ENCODE assay signal across 8 cellular contexts in genomic region chr10:38094923-38095574, GRCh38. TPM values are rescaled to one million over a fixed set of nuclear protein-coding genes. Genes with fewer than 3 reads are reported as not detected.
A peak's percentile ranks its signal among the peaks of the same experiment; 100 is the strongest.
DNase-seq lines count a peak whose midpoint lies in the region; ATAC-seq and TF ChIP-seq lines count a peak whose summit lies in the region.

No MANE protein-coding gene starts in this region.

- no peaks in the 10 kb centered on the region for H3K4me1 ChIP-seq in iPS-18a (ENCODE audit: control insufficient read depth, low read depth, low read length)
- peaks cover 6 to 21% (median 19%) of the 10 kb centered on the region in 4 donors for H3K4me1 ChIP-seq in stomach

- DNase-seq in NCI-H2107 (lab: John Stamatoyannopoulos, UW) = peak; percentile 1
- DNase-seq in NCI-H2107 treated with DMSO at 0.1 percent for 48 hours (lab: John Stamatoyannopoulos, UW; ENCODE audit: unreplicated experiment) = no peak
- no peak for DNase-seq in activated T-helper 1 cell treated with anti-CD3 and anti-CD28 coated beads, Interleukin-12 subunit alpha, Interleukin-12 subunit beta, Interleukin-2, Interleukin-4 antibody, amounts not matched to agents 30 ng/mL and 10 ng/mL and 1 ng/mL, durations not matched to agents 14 hours and 24 hours and 36 hours (ENCODE audit: low spot score)
- DNase-seq in stomach = no peak
- DNase-seq in COLO829 (ENCODE audit: low spot score) = no peak
- no peak for DNase-seq in activated CD4-positive, alpha-beta T cell treated with anti-CD3 and anti-CD28 coated beads for 1 hour

- peaks cover 51% of the 10 kb centered on the region for H3K36me3 Mint-ChIP-seq in activated T-helper 1 cell treated with anti-CD3 and anti-CD28 coated beads, Interleukin-12 subunit alpha, Interleukin-12 subunit beta, Interleukin-2, Interleukin-4 antibody, amounts not matched to agents 30 ng/mL and 10 ng/mL and 1 ng/mL, durations not matched to agents 14 hours and 24 hours and 36 hours (ENCODE audit: low read depth)

- no peak for TF ChIP-seq CTCF in stomach (IDR thresholded peaks at IDR 0.05)

- no peak overlapping the region for H3K27ac ChIP-seq in iPS-18a (ENCODE audit: low read length)
- peak overlapping the region; percentile 89 to 94 (median 90) for H3K27ac ChIP-seq in stomach

- H3K27me3 ChIP-seq in iPS-18a (ENCODE audit: control insufficient read depth, insufficient read depth, low read length) (peaks cover 10% of the 10 kb centered on the region), stomach (no peaks in the 10 kb centered on the region)

- H3K9me3 Mint-ChIP-seq in activated T-helper 1 cell treated with anti-CD3 and anti-CD28 coated beads, Interleukin-12 subunit alpha, Interleukin-12 subunit beta, Interleukin-2, Interleukin-4 antibody, amounts not matched to agents 30 ng/mL and 10 ng/mL and 1 ng/mL, durations not matched to agents 14 hours and 24 hours and 36 hours = peaks cover 33% of the 10 kb centered on the region

- no peak for TF ChIP-seq EP300 in stomach (IDR thresholded peaks at IDR 0.05)

- peaks cover 19% of the 10 kb centered on the region for H3K36me3 ChIP-seq in iPS-18a (ENCODE audit: control insufficient read depth, low read depth, low read length)
- peaks cover 25 to 45% (median 45%) of the 10 kb centered on the region in 4 donors for H3K36me3 ChIP-seq in stomach

- H3K27ac Mint-ChIP-seq in activated T-helper 1 cell treated with anti-CD3 and anti-CD28 coated beads, Interleukin-12 subunit alpha, Interleukin-12 subunit beta, Interleukin-2, Interleukin-4 antibody, amounts not matched to agents 30 ng/mL and 10 ng/mL and 1 ng/mL, durations not matched to agents 14 hours and 24 hours and 36 hours = peak overlapping the region; percentile 75

- 44 to 69% (median 51%) methylated on average over 14 to 22 of the region's 22 CpGs for WGBS in stomach, 5 donors

- peaks cover 26% of the 10 kb centered on the region for H3K4me1 Mint-ChIP-seq in activated T-helper 1 cell treated with anti-CD3 and anti-CD28 coated beads, Interleukin-12 subunit alpha, Interleukin-12 subunit beta, Interleukin-2, Interleukin-4 antibody, amounts not matched to agents 30 ng/mL and 10 ng/mL and 1 ng/mL, durations not matched to agents 14 hours and 24 hours and 36 hours (ENCODE audit: low read depth)

- TF ChIP-seq POLR2A in stomach (IDR thresholded peaks at IDR 0.05) = no peak

- H3K4me3 ChIP-seq in iPS-18a (ENCODE audit: low read length) = peak overlapping the region; percentile 92
- H3K4me3 ChIP-seq in stomach = peak overlapping the region; percentile 79 to 90 (median 82)

- H3K27me3 Mint-ChIP-seq in activated T-helper 1 cell treated with anti-CD3 and anti-CD28 coated beads, Interleukin-12 subunit alpha, Interleukin-12 subunit beta, Interleukin-2, Interleukin-4 antibody, amounts not matched to agents 30 ng/mL and 10 ng/mL and 1 ng/mL, durations not matched to agents 14 hours and 24 hours and 36 hours (ENCODE audit: insufficient read depth) = no peaks in the 10 kb centered on the region

- intact Hi-C loops in activated T-helper 1 cell treated with anti-CD3 and anti-CD28 coated beads, Interleukin-12 subunit alpha, Interleukin-12 subunit beta, Interleukin-2, Interleukin-4 antibody, amounts not matched to agents 30 ng/mL and 10 ng/mL and 1 ng/mL, durations not matched to agents 14 hours and 24 hours and 36 hours (cut with micrococcal nuclease) = loop anchor here (1.0 to 10.0 kb wide), 5 partner anchors 57 to 260 kb away; partner anchors contain the start of genes ZNF248, ZNF25 and ZNF33A
- intact Hi-C loops in stomach (cut with DNase I; ENCODE audit: low total_unique reads) = loop anchor here (10.0 kb wide), 2 partner anchors 90 to 240 kb away; partner anchors contain the start of gene ZNF248

- peaks cover 6% of the 10 kb centered on the region for H3K9me3 ChIP-seq in iPS-18a (ENCODE audit: control insufficient read depth, low read depth, low read length)
- peaks cover 0 to 14% (median 5%) of the 10 kb centered on the region in 4 donors for H3K9me3 ChIP-seq in stomach

- peak overlapping the region; percentile 87 for H3K4me3 Mint-ChIP-seq in activated T-helper 1 cell treated with anti-CD3 and anti-CD28 coated beads, Interleukin-12 subunit alpha, Interleukin-12 subunit beta, Interleukin-2, Interleukin-4 antibody, amounts not matched to agents 30 ng/mL and 10 ng/mL and 1 ng/mL, durations not matched to agents 14 hours and 24 hours and 36 hours

- peak overlapping the region; percentile 58 for H3K9ac ChIP-seq in iPS-18a (ENCODE audit: low read length)

- ATAC-seq in HG03565 (IDR thresholded peaks at IDR 0.05; ENCODE audit: unreplicated experiment) = no peak

RNA-seq across cellular contexts. Expression of gene ZNF37A, which starts 0.9 kb away (rescaled TPM):
- 29.3 and 30.3 TPM in 2 replicates for total RNA-seq in activated T-helper 1 cell treated with anti-CD3 and anti-CD28 coated beads, Interleukin-12 subunit alpha, Interleukin-12 subunit beta, Interleukin-2, Interleukin-4 antibody, amounts not matched to agents 30 ng/mL and 10 ng/mL and 1 ng/mL, durations not matched to agents 14 hours and 24 hours and 36 hours
- total RNA-seq in stomach = 10 to 100 TPM in 4 of 5 donors, 1 to 10 TPM in 1; 4.3 to 41.2 (median 33.2) TPM
- polyA plus RNA-seq in stomach = 10 to 100 TPM in 1 of 3 donors, 1 to 10 TPM in 2; 5.2 to 10.2 (median 6.6) TPM
